In genomic region chr2:73896362-73897239, GRCh38 we compare ENCODE assay signal across 9 cellular contexts. TPM values are rescaled to one million over a fixed set of nuclear protein-coding genes. Genes with fewer than 3 reads are reported as not detected.
DNase-seq lines count a peak whose midpoint lies in the region; ATAC-seq and TF ChIP-seq lines count a peak whose summit lies in the region.
"Had no signal": no experiment of that assay in that cellular context is flagged by ENCODE, and none has a peak within 500 bp of the region (broad histone marks: within the 10 kb centered on the region; RNA-seq: fewer than 3 reads in every experiment).

No MANE protein-coding gene starts in this region.

- H3K36me3 Mint-ChIP-seq in CD14-positive monocyte (no peaks in the 10 kb centered on the region), glutamatergic neuron (ENCODE audit: unreplicated experiment) (no peaks in the 10 kb centered on the region), type B pancreatic cell (no peaks in the 10 kb centered on the region)

- WGBS in gastroesophageal sphincter (ENCODE audit: low coverage in 1 of 2), 2 donors, result 18 to 25% methylated on average over 2 to 10 of the region's 15 CpGs

- H3K4me1 Mint-ChIP-seq in CD14-positive monocyte (peaks cover 19% of the 10 kb centered on the region), glutamatergic neuron (ENCODE audit: low read depth, unreplicated experiment) (peaks cover 2% of the 10 kb centered on the region), type B pancreatic cell (ENCODE audit: unreplicated experiment) (peaks cover 9% of the 10 kb centered on the region)

- no peak for TF ChIP-seq POLR2A in gastroesophageal sphincter (IDR thresholded peaks at IDR 0.05)

- TF ChIP-seq EP300 in gastroesophageal sphincter (IDR thresholded peaks at IDR 0.05), result no peak

- ATAC-seq in GM21529 (IDR thresholded peaks at IDR 0.05; ENCODE audit: unreplicated experiment) (peak; percentile 41), gastroesophageal sphincter (no peak), upper lobe of right lung (no peak)

- H3K27me3 ChIP-seq in gastroesophageal sphincter, result no peaks in the 10 kb centered on the region
- H3K27me3 ChIP-seq in upper lobe of right lung, result no peaks in the 10 kb centered on the region

- H3K4me3 Mint-ChIP-seq in CD14-positive monocyte (no peak overlapping the region), glutamatergic neuron (ENCODE audit: unreplicated experiment) (no peak overlapping the region), type B pancreatic cell (no peak overlapping the region)

- H3K9me3 ChIP-seq in gastroesophageal sphincter (no peaks in the 10 kb centered on the region), upper lobe of right lung (no peaks in the 10 kb centered on the region)

- H3K36me3 ChIP-seq in gastroesophageal sphincter (peaks cover 0 to 29% of the 10 kb centered on the region in 2 donors), upper lobe of right lung (no peaks in the 10 kb centered on the region)

- H3K4me3 ChIP-seq in WI38 (ENCODE audit: low read depth, low read length) (peak overlapping the region; percentile 65), gastroesophageal sphincter (peak overlapping the region; percentile 63 to 72), upper lobe of right lung (no peak overlapping the region)

- H3K27ac ChIP-seq in gastroesophageal sphincter, result peak overlapping the region; percentile 91 to 98 (median 96)
- H3K27ac ChIP-seq in upper lobe of right lung, result peak overlapping the region; percentile 18

- H3K27ac Mint-ChIP-seq in CD14-positive monocyte, result peak overlapping the region in 3 of 7 donors; percentile 24 to 28 (median 26)
- no peak overlapping the region for H3K27ac Mint-ChIP-seq in glutamatergic neuron (ENCODE audit: unreplicated experiment)
- no peak overlapping the region for H3K27ac Mint-ChIP-seq in type B pancreatic cell

- intact Hi-C loops in upper lobe of right lung (cut with DNase I) (no loop called here), CD14-positive monocyte (cut with micrococcal nuclease) (no loop called here)

- TF ChIP-seq CTCF in AG09319 (IDR thresholded peaks at IDR 0.05; ENCODE audit: low read depth, low read length), result no peak
- no peak for TF ChIP-seq CTCF in WI38 (IDR thresholded peaks at IDR 0.05; ENCODE audit: low read depth, low read length)
- TF ChIP-seq CTCF in gastroesophageal sphincter (IDR thresholded peaks at IDR 0.05), result no peak
- TF ChIP-seq CTCF in upper lobe of right lung (IDR thresholded peaks at IDR 0.05), result no peak
- TF ChIP-seq CTCF in CD14-positive monocyte (IDR thresholded peaks at IDR 0.05), result no peak
- TF ChIP-seq CTCF in glutamatergic neuron (IDR thresholded peaks at IDR 0.05; ENCODE audit: partially characterized antibody, unreplicated experiment), result no peak
- no peak for TF ChIP-seq CTCF in type B pancreatic cell (conservative IDR thresholded peaks at IDR 0.05)

- H3K4me1 ChIP-seq in gastroesophageal sphincter (peaks cover 0 to 62% (median 0%) of the 10 kb centered on the region in 3 donors), upper lobe of right lung (peaks cover 10% of the 10 kb centered on the region)

- H3K27me3 Mint-ChIP-seq in CD14-positive monocyte (ENCODE audit: low read depth in 3 of 3) (peaks cover 0 to 5% (median 2%) of the 10 kb centered on the region in 3 donors), glutamatergic neuron (ENCODE audit: unreplicated experiment) (peaks cover 4% of the 10 kb centered on the region), type B pancreatic cell (peaks cover 9% of the 10 kb centered on the region)

- H3K9me3 Mint-ChIP-seq in CD14-positive monocyte (no peaks in the 10 kb centered on the region), glutamatergic neuron (ENCODE audit: unreplicated experiment) (peaks cover 2% of the 10 kb centered on the region), type B pancreatic cell (no peaks in the 10 kb centered on the region)

- DNase-seq in AG09319 (ENCODE audit: extremely low read depth, low read depth), result peak; percentile 70
- no peak for DNase-seq in upper lobe of right lung
- no peak for DNase-seq in CD14-positive monocyte (ENCODE audit: low spot score)
- no peak for DNase-seq in glutamatergic neuron
- no peak for DNase-seq in type B pancreatic cell (ENCODE audit: extremely low spot score, unreplicated experiment)

RNA-seq across cellular contexts. Expression of gene ACTG2, which starts 3.8 kb away (rescaled TPM):
- 1,000 to 10,000 TPM; 2,261 to 5,929 (median 3,123) TPM for total RNA-seq in gastroesophageal sphincter
- total RNA-seq in upper lobe of right lung, result 37.9 TPM
- not detected for polyA plus RNA-seq in CD14-positive monocyte
- total RNA-seq in glutamatergic neuron (ENCODE audit: unreplicated experiment), result not detected
- 4.2 and 13.7 TPM in 2 replicates for total RNA-seq in type B pancreatic cell (ENCODE audit: low replicate concordance)
- total RNA-seq: bronchial epithelial cell had no signal

RNA-seq across cellular contexts. Expression of gene DGUOK, which starts 30.1 kb away (rescaled TPM):
- total RNA-seq in gastroesophageal sphincter (10 to 100 TPM; 32.6 to 61.3 (median 38.6) TPM), upper lobe of right lung (34.4 TPM), glutamatergic neuron (ENCODE audit: unreplicated experiment) (96.8 TPM), type B pancreatic cell (ENCODE audit: low replicate concordance) (59.3 and 73.4 TPM in 2 replicates)
- polyA plus RNA-seq in CD14-positive monocyte, result 100 to 1,000 TPM; 123 to 129 TPM

Comparison
In these comparisons a context has a peak if more than half of its experiments do, and no peak if none do; other contexts are left out.
1. RNA of gene ACTG2, which starts 3.8 kb away (total RNA-seq): 2,261 to 5,929 TPM in gastroesophageal sphincter; 37.9 TPM in upper lobe of right lung (single experiment), 4.2 to 13.7 TPM in type B pancreatic cell and not detected in glutamatergic neuron (single experiment); every median in the first group is over 10 times any median in the second.